In genomic region chr1:93349231-93350135, GRCh38 we compare ENCODE assay signal across 1 cellular context.
TF ChIP-seq lines count a peak whose summit lies in the region.

No MANE protein-coding gene starts in this region.

TF ChIP-seq in SK-N-SH, 30 proteins besides CTCF, POLR2A, EP300 and RAD21 (continued from another document):
- TF ChIP-seq REST (IDR thresholded peaks at IDR 0.05; ENCODE audit: low read depth, low read length), result no peak
- TF ChIP-seq, protein P1, sequence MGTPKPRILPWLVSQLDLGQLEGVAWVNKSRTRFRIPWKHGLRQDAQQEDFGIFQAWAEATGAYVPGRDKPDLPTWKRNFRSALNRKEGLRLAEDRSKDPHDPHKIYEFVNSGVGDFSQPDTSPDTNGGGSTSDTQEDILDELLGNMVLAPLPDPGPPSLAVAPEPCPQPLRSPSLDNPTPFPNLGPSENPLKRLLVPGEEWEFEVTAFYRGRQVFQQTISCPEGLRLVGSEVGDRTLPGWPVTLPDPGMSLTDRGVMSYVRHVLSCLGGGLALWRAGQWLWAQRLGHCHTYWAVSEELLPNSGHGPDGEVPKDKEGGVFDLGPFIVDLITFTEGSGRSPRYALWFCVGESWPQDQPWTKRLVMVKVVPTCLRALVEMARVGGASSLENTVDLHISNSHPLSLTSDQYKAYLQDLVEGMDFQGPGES (IDR thresholded peaks at IDR 0.05; ENCODE audit: low read depth, low read length), result no peak
